ENCODE assay signal across 25 cellular contexts in the genomic region with DNA sequence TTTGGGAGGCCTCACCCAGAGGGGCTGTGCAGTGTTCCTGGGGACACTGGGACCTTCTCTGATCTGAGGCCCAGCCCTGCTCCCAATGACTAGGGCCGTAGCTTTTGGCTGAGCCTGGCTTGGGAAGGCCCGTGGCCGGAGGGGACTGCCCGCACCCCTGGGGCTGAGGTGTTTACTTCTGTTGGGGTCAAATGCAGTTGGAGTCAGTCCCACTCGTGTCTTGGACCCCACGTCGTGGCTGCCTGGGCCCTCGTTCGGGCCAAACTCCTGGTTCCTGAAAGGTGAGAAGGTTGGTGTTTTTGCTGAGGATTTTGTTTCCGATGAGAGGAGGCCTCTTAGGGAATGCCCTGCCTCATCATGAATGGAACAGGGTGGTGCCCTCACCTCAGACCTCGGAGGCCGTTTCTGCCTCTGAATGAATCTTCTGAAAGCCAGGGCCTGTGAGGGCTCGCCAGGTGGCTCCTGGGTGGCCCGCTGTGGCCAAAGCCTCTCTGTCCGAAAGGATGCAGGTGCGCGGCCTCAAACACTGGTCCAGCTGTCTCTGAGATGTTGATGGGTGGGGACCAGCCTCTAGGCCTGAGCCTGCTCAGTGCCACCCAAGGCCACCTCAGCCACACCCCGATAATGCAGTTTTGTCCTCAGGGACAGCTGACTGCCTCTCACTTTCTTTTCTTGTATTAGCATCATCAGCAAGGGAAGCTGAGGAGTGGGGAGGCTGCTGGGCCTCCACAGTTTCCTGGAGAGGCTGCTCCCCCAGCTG. TPM values are rescaled to one million over a fixed set of nuclear protein-coding genes. Genes with fewer than 3 reads are reported as not detected.
DNase-seq lines count a peak whose midpoint lies in the region; ATAC-seq, FAIRE-seq and TF ChIP-seq lines count a peak whose summit lies in the region.
"Had no signal": no experiment of that assay in that cellular context is flagged by ENCODE, and none has a peak within 500 bp of the region (broad histone marks: within the 10 kb centered on the region; RNA-seq: fewer than 3 reads in every experiment).

No MANE protein-coding gene starts in this region.

- peak overlapping the region; percentile 46 for H3K27ac ChIP-seq in KMS-11
- no peak overlapping the region for H3K27ac ChIP-seq in breast epithelium
- H3K27ac ChIP-seq: ascending aorta, pancreas, SK-N-MC, spleen, VCaP had no signal

- H3K4me1 ChIP-seq in KMS-11 (ENCODE audit: low read depth, poor library complexity, severe bottlenecking) = peaks cover 22% of the 10 kb centered on the region
- no peaks in the 10 kb centered on the region for H3K4me1 ChIP-seq in breast epithelium
- H3K4me1 ChIP-seq: ascending aorta, pancreas, spleen had no signal

- intact Hi-C loops in activated B cell treated with CpG ODN at 0.5 μM for 24 hours (cut with micrococcal nuclease) = no loop called here
- intact Hi-C loops in breast epithelium (cut with DNase I; ENCODE audit: low total_unique reads) = no loop called here

- H3K4me2 ChIP-seq in KMS-11 = peak overlapping the region; percentile 34; the same call in 1 of the 2 replicates

- H3K27me3 Mint-ChIP-seq in activated B cell treated with CpG ODN at 0.5 μM for 24 hours = peaks cover 1% of the 10 kb centered on the region
- H3K27me3 Mint-ChIP-seq in stimulated activated memory B cell treated with anti-CD40 and anti-IgM and Interleukin-4, amounts not matched to agents 10 μg/mL and 1 μg/mL and 100 μg/mL, for 72 hours = peaks cover 25% of the 10 kb centered on the region

- no peaks in the 10 kb centered on the region for H3K9me3 Mint-ChIP-seq in activated B cell treated with CpG ODN at 0.5 μM for 24 hours
- no peaks in the 10 kb centered on the region for H3K9me3 Mint-ChIP-seq in stimulated activated memory B cell treated with anti-CD40 and anti-IgM and Interleukin-4, amounts not matched to agents 10 μg/mL and 1 μg/mL and 100 μg/mL, for 72 hours
- H3K9me3 Mint-ChIP-seq: CD4-positive, alpha-beta memory T cell; naive thymus-derived CD8-positive, alpha-beta T cell had no signal

- H3K9ac ChIP-seq in KMS-11 = no peak overlapping the region

- FAIRE-seq in GM12891 (lab: Jason Lieb, UNC) = peak; percentile 88
- FAIRE-seq: keratinocyte, pancreas had no signal

- H3K27ac Mint-ChIP-seq in activated B cell treated with CpG ODN at 0.5 μM for 24 hours = no peak overlapping the region
- H3K27ac Mint-ChIP-seq in stimulated activated memory B cell treated with anti-CD40 and anti-IgM and Interleukin-4, amounts not matched to agents 10 μg/mL and 1 μg/mL and 100 μg/mL, for 72 hours = peak overlapping the region; percentile 70
- H3K27ac Mint-ChIP-seq: naive thymus-derived CD8-positive, alpha-beta T cell; T-helper 17 cell had no signal

- DNase-seq in GM12891 (ENCODE audit: insufficient read length, low spot score) = no peak
- no peak for DNase-seq in activated B cell treated with CpG ODN at 0.5 μM for 24 hours
- DNase-seq in activated naive CD4-positive, alpha-beta T cell (lab: John Stamatoyannopoulos, UW) = no peak
- no peak for DNase-seq in breast epithelium (ENCODE audit: low spot score in 2 of 2)
- no peak for DNase-seq in T-helper 9 cell
- DNase-seq: activated naive CD4-positive, alpha-beta T cell treated with anti-CD3 and anti-CD28 coated beads, Interleukin-2, amount 50 U/mL, for 16 hours; CD4-positive, alpha-beta memory T cell; central memory CD4-positive, alpha-beta T cell; dermis blood vessel endothelial cell; midbrain; naive thymus-derived CD8-positive, alpha-beta T cell; NCI-H1694; NCI-H510A treated with DMSO at 0.1 percent for 48 hours; pancreas; spleen; stimulated activated CD4-positive, alpha-beta T cell treated with anti-CD3 and anti-CD28 coated beads, Interleukin-4, amount 100 ng/mL, for 24 hours; stimulated activated naive CD4-positive, alpha-beta T cell treated with Interleukin-2 at 50 U/mL for 16 hours; T-helper 17 cell had no signal

- no peak overlapping the region for H3K4me3 Mint-ChIP-seq in activated B cell treated with CpG ODN at 0.5 μM for 24 hours
- H3K4me3 Mint-ChIP-seq in stimulated activated memory B cell treated with anti-CD40 and anti-IgM and Interleukin-4, amounts not matched to agents 10 μg/mL and 1 μg/mL and 100 μg/mL, for 72 hours = no peak overlapping the region
- H3K4me3 Mint-ChIP-seq: CD4-positive, alpha-beta memory T cell; naive thymus-derived CD8-positive, alpha-beta T cell; T-helper 17 cell had no signal

- CTCF ChIA-PET in activated B cell treated with CpG ODN at 0.5 μM for 24 hours (lab: Charles Lee) = no interaction called here

- TF ChIP-seq CTCF in KMS-11 (conservative IDR thresholded peaks at IDR 0.05; ENCODE audit: low read depth, low read length) (no peak), activated B cell treated with CpG ODN at 0.5 μM for 24 hours (IDR thresholded peaks at IDR 0.05) (no peak), breast epithelium (IDR thresholded peaks at IDR 0.05) (no peak)

- no peaks in the 10 kb centered on the region for H3K36me3 Mint-ChIP-seq in activated B cell treated with CpG ODN at 0.5 μM for 24 hours (ENCODE audit: low read depth)
- no peaks in the 10 kb centered on the region for H3K36me3 Mint-ChIP-seq in stimulated activated memory B cell treated with anti-CD40 and anti-IgM and Interleukin-4, amounts not matched to agents 10 μg/mL and 1 μg/mL and 100 μg/mL, for 72 hours
- H3K36me3 Mint-ChIP-seq: CD4-positive, alpha-beta memory T cell; naive thymus-derived CD8-positive, alpha-beta T cell had no signal

- POLR2A ChIA-PET in activated B cell treated with CpG ODN at 0.5 μM for 24 hours (lab: Charles Lee) = interaction anchor here (0.6 to 1.5 kb wide), 3 partner anchors 8 to 65 kb away, joined by 3 to 8 read pairs (median 6); no protein-coding TSS in a partner anchor

- H3K79me2 ChIP-seq in KMS-11 (ENCODE audit: insufficient read depth, low read depth) = no peaks in the 10 kb centered on the region

- TF ChIP-seq POLR2A in GM12891 (IDR thresholded peaks at IDR 0.05; ENCODE audit: low read depth, low read length) (no peak), breast epithelium (IDR thresholded peaks at IDR 0.05) (no peak)

- H3K36me3 ChIP-seq in KMS-11 (ENCODE audit: insufficient read depth) (no peaks in the 10 kb centered on the region), breast epithelium (no peaks in the 10 kb centered on the region)
- H3K36me3 ChIP-seq: ascending aorta, pancreas, spleen had no signal

- H3K27me3 ChIP-seq in KMS-11 (ENCODE audit: insufficient read depth, low read depth) = no peaks in the 10 kb centered on the region
- no peaks in the 10 kb centered on the region for H3K27me3 ChIP-seq in breast epithelium
- H3K27me3 ChIP-seq: ascending aorta, pancreas, spleen had no signal

- peaks cover 28% of the 10 kb centered on the region for H3K4me1 Mint-ChIP-seq in activated B cell treated with CpG ODN at 0.5 μM for 24 hours
- H3K4me1 Mint-ChIP-seq in stimulated activated memory B cell treated with anti-CD40 and anti-IgM and Interleukin-4, amounts not matched to agents 10 μg/mL and 1 μg/mL and 100 μg/mL, for 72 hours = peaks cover 51% of the 10 kb centered on the region
- H3K4me1 Mint-ChIP-seq: CD4-positive, alpha-beta memory T cell; naive thymus-derived CD8-positive, alpha-beta T cell; T-helper 17 cell had no signal

- peak overlapping the region; percentile 24; the same call in 1 of the 2 replicates for H2AFZ ChIP-seq in KMS-11 (ENCODE audit: low read depth)

- H4K20me1 ChIP-seq in KMS-11 (ENCODE audit: insufficient read depth) = no peaks in the 10 kb centered on the region

- no peak overlapping the region for H3K4me3 ChIP-seq in KMS-11 (IDR thresholded peaks at IDR 0.05; ENCODE audit: insufficient read depth, low read depth, low read length)
- no peak overlapping the region for H3K4me3 ChIP-seq in breast epithelium
- H3K4me3 ChIP-seq: ascending aorta, pancreas, SK-N-MC, spleen had no signal

- no peaks in the 10 kb centered on the region for H3K9me3 ChIP-seq in breast epithelium
- H3K9me3 ChIP-seq: ascending aorta, pancreas, spleen had no signal

- ATAC-seq in activated B cell treated with CpG ODN at 0.5 μM for 24 hours (ENCODE audit: low read depth) = peak; percentile 54
- ATAC-seq in stimulated activated memory B cell treated with anti-CD40 and anti-IgM and Interleukin-4, amounts not matched to agents 10 μg/mL and 1 μg/mL and 100 μg/mL, for 72 hours = peak; percentile 78
- ATAC-seq in HG03354 (IDR thresholded peaks at IDR 0.05; ENCODE audit: poor library complexity, severe bottlenecking, unreplicated experiment) = no peak
- ATAC-seq: naive thymus-derived CD8-positive, alpha-beta T cell; pancreas; T-helper 17 cell had no signal

TF ChIP-seq in GM12891, 5 proteins besides CTCF, POLR2A, EP300 and RAD21:
- TF ChIP-seq TAF1 (IDR thresholded peaks at IDR 0.05; ENCODE audit: low read depth, low read length) = no peak
- no peak for TF ChIP-seq SPI1 (IDR thresholded peaks at IDR 0.05; ENCODE audit: low read depth, low read length)
- TF ChIP-seq PAX5 (IDR thresholded peaks at IDR 0.05; ENCODE audit: insufficient read depth, low read length, severe bottlenecking) = no peak
- no peak for TF ChIP-seq POLR2AphosphoS5 (IDR thresholded peaks at IDR 0.05; ENCODE audit: low read depth, low read length)
- TF ChIP-seq POU2F2 (IDR thresholded peaks at IDR 0.05; ENCODE audit: low read depth, low read length) = no peak

RNA-seq across cellular contexts. Expression of gene A4GALT, which starts 40.3 kb away (rescaled TPM):
- polyA plus RNA-seq in GM12891 (2012; ENCODE audit: low read depth, missing spikeins) = 11.9 TPM
- total RNA-seq in activated B cell treated with CpG ODN at 0.5 μM for 24 hours = 16.9 and 18.4 TPM in 2 replicates
- 10 to 100 TPM in 2 of 3 donors, 1 to 10 TPM in 1; 6.6 to 32.8 (median 22.9) TPM for total RNA-seq in breast epithelium
- total RNA-seq: naive thymus-derived CD8-positive, alpha-beta T cell; T-helper 17 cell had no signal
- polyA plus RNA-seq: CD4-positive, alpha-beta memory T cell; naive thymus-derived CD8-positive, alpha-beta T cell had no signal
